ENCODE assay signal across 8 cellular contexts in the genomic region with DNA sequence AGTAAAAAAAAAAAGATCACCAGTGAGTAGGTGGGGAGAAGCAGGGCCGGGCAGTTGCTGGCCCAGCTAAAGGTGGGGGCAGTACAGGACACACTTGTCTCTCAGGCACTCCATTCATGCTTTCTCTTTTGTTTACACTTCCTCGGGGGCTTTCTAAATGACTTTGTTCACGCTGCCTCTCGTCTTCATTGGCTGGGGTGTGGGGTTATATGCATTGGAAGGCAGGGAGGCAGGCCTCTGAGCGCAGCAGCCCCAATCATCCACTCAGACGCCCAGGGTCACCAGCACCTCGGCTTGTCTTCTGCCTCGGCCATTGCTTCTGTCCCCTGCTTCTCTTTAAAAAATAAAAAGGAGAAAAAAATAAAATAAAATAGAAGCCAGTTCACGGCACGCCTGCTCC. TPM values are rescaled to one million over a fixed set of nuclear protein-coding genes. Genes with fewer than 3 reads are reported as not detected.
DNase-seq lines count a peak whose midpoint lies in the region; ATAC-seq, FAIRE-seq and TF ChIP-seq lines count a peak whose summit lies in the region.

No MANE protein-coding gene starts in this region.

- peak; percentile 41 for ATAC-seq in GM18909 (IDR thresholded peaks at IDR 0.05; ENCODE audit: poor library complexity, unreplicated experiment)

- H3K4me2 ChIP-seq in BLaER1 (peak overlapping the region; percentile 92), neuronal stem cell (ENCODE audit: insufficient read depth, low read length, poor library complexity, severe bottlenecking) (peak overlapping the region; percentile 87)

- H3K79me1 ChIP-seq in neuronal stem cell (ENCODE audit: low read depth, low read length): peaks cover 5% of the 10 kb centered on the region

- H2AFZ ChIP-seq in neuronal stem cell (ENCODE audit: low read length): peak overlapping the region; percentile 98

- no peak for TF ChIP-seq POLR2A in esophagus muscularis mucosa (IDR thresholded peaks at IDR 0.05; ENCODE audit: low read depth)

- peaks cover 57% of the 10 kb centered on the region for H3K4me1 ChIP-seq in BLaER1
- H3K4me1 ChIP-seq in esophagus muscularis mucosa: peaks cover 41 to 73% (median 68%) of the 10 kb centered on the region in 4 donors
- H3K4me1 ChIP-seq in neuronal stem cell (ENCODE audit: control insufficient read depth in 2 of 2, insufficient read depth in 1 of 2, low read depth in 1 of 2, low read length in 2 of 2): peaks cover 8 to 14% of the 10 kb centered on the region in 2 donors

- H3K27me3 ChIP-seq in BLaER1 (peaks cover 11% of the 10 kb centered on the region), esophagus muscularis mucosa (no peaks in the 10 kb centered on the region), neuronal stem cell (ENCODE audit: control insufficient read depth in 3 of 3, insufficient read depth in 3 of 3, low read depth in 1 of 3, low read length in 3 of 3) (peaks cover 0 to 25% (median 22%) of the 10 kb centered on the region in 3 experiments)

- intact Hi-C loops in esophagus muscularis mucosa (cut with DNase I): no loop called here

- peak overlapping the region; percentile 76 for H3K4me3 ChIP-seq in BLaER1
- peak overlapping the region; percentile 72 for H3K4me3 ChIP-seq in WI38 (ENCODE audit: low read depth, low read length)
- H3K4me3 ChIP-seq in esophagus muscularis mucosa: peak overlapping the region; percentile 75 to 92 (median 80)
- H3K4me3 ChIP-seq in neuronal stem cell (ENCODE audit: low read length in 2 of 2): peak overlapping the region; percentile 53 to 86

- H3K18ac ChIP-seq in neuronal stem cell (ENCODE audit: low read length): no peak overlapping the region

- no peak overlapping the region for H2BK12ac ChIP-seq in neuronal stem cell (ENCODE audit: low read length)

- H2BK15ac ChIP-seq in neuronal stem cell (ENCODE audit: low read length): no peak overlapping the region

- 0 out of 2 replicates have a peak overlapping the region, but pooled peaks have one; percentile 23 for H3K27ac ChIP-seq in BLaER1
- peak overlapping the region; percentile 96 to 99 (median 98) for H3K27ac ChIP-seq in esophagus muscularis mucosa (replicated peaks in 1 of 4)
- no peak overlapping the region for H3K27ac ChIP-seq in neuronal stem cell (replicated peaks; ENCODE audit: low read length)

- H3K9me3 ChIP-seq in BLaER1 (no peaks in the 10 kb centered on the region), esophagus muscularis mucosa (no peaks in the 10 kb centered on the region), neuronal stem cell (replicated peaks in 1 of 2; ENCODE audit: control insufficient read depth in 2 of 2, insufficient read depth in 1 of 2, low read depth in 1 of 2, low read length in 2 of 2) (no peaks in the 10 kb centered on the region)

- WGBS in esophagus muscularis mucosa: 3% methylated on average over 10 of the region's 10 CpGs
- no CpG with 5 or more reads among the region's 10 CpGs for WGBS in neuronal stem cell (ENCODE audit: extremely low coverage in 2 of 2, insufficient read length in 2 of 2, insufficient replicate concordance in 1 of 2), 2 donors

- H2BK120ac ChIP-seq in neuronal stem cell (ENCODE audit: low read depth, low read length): no peak overlapping the region

- no peaks in the 10 kb centered on the region for H3K36me3 ChIP-seq in BLaER1
- H3K36me3 ChIP-seq in esophagus muscularis mucosa: no peaks in the 10 kb centered on the region
- no peaks in the 10 kb centered on the region for H3K36me3 ChIP-seq in neuronal stem cell (replicated peaks in 1 of 2; ENCODE audit: control insufficient read depth in 2 of 2, insufficient read depth in 2 of 2, low read length in 2 of 2)

- DNase-seq in HTR-8/SVneo (ENCODE audit: insufficient read length, low spot score) (peak; percentile 54), esophagus muscularis mucosa (ENCODE audit: extremely low spot score) (no peak), neuronal stem cell (ENCODE audit: low spot score) (peak; percentile 37), AML-193 (lab: John Stamatoyannopoulos, UW) (no peak), AG20443 (ENCODE audit: low spot score) (no peak)

- no peak overlapping the region for H2BK5ac ChIP-seq in neuronal stem cell (ENCODE audit: low read length)

- peak overlapping the region; percentile 81; the same call in 1 of the 2 replicates for H3K9ac ChIP-seq in BLaER1
- no peak overlapping the region for H3K9ac ChIP-seq in neuronal stem cell (ENCODE audit: low read depth, low read length, poor library complexity)

- H3K14ac ChIP-seq in neuronal stem cell (ENCODE audit: low read length): no peak overlapping the region

- H3K4ac ChIP-seq in neuronal stem cell (ENCODE audit: low read length): no peak overlapping the region

- no peaks in the 10 kb centered on the region for H4K20me1 ChIP-seq in BLaER1

- FAIRE-seq in HTR-8/SVneo (lab: Jason Lieb, UNC): no peak

- no peak overlapping the region for H2AK5ac ChIP-seq in neuronal stem cell (ENCODE audit: low read depth, low read length)

- H3K23ac ChIP-seq in neuronal stem cell (ENCODE audit: low read depth, low read length, poor library complexity): no peak overlapping the region

- TF ChIP-seq CTCF in WI38 (IDR thresholded peaks at IDR 0.05; ENCODE audit: low read depth, low read length): no peak
- no peak for TF ChIP-seq CTCF in esophagus muscularis mucosa (IDR thresholded peaks at IDR 0.05)

- H4K91ac ChIP-seq in neuronal stem cell (ENCODE audit: low read depth, low read length, poor library complexity): no peak overlapping the region

- no peak for TF ChIP-seq EP300 in esophagus muscularis mucosa (IDR thresholded peaks at IDR 0.05)

- no peak overlapping the region for H4K8ac ChIP-seq in neuronal stem cell (ENCODE audit: low read depth, low read length)

RNA-seq across cellular contexts. Expression of a gene that starts 0.4 kb away (rescaled TPM):
- total RNA-seq in esophagus muscularis mucosa: 10 to 100 TPM; 12.0 to 47.1 (median 23.2) TPM
- polyA plus RNA-seq in neuronal stem cell (2013, experiment 1 of 2): 0.24 TPM
- 0.21 TPM for polyA plus RNA-seq in neuronal stem cell (2013, experiment 2 of 2)

RNA-seq across cellular contexts. Expression of a gene that starts 4.1 kb away (rescaled TPM):
- 10 to 100 TPM; 36.7 to 51.0 (median 42.3) TPM for total RNA-seq in esophagus muscularis mucosa
- 25.4 TPM for polyA plus RNA-seq in neuronal stem cell (2013, experiment 1 of 2)
- polyA plus RNA-seq in neuronal stem cell (2013, experiment 2 of 2): 24.9 TPM

Comparison
In these comparisons a context has a peak if more than half of its experiments do, and no peak if none do; other contexts are left out.
1. DNase-seq: peak in HTR-8/SVneo (single experiment) and neuronal stem cell (single experiment); none in esophagus muscularis mucosa (single experiment), AML-193 (0 of 2) and AG20443 (single experiment).
2. Peak in every context shown above with its lines, with median percentiles within 50 percentile points of each other: H3K4me3 ChIP-seq.